ENCODE assay signal across 8 cellular contexts in the genomic region with DNA sequence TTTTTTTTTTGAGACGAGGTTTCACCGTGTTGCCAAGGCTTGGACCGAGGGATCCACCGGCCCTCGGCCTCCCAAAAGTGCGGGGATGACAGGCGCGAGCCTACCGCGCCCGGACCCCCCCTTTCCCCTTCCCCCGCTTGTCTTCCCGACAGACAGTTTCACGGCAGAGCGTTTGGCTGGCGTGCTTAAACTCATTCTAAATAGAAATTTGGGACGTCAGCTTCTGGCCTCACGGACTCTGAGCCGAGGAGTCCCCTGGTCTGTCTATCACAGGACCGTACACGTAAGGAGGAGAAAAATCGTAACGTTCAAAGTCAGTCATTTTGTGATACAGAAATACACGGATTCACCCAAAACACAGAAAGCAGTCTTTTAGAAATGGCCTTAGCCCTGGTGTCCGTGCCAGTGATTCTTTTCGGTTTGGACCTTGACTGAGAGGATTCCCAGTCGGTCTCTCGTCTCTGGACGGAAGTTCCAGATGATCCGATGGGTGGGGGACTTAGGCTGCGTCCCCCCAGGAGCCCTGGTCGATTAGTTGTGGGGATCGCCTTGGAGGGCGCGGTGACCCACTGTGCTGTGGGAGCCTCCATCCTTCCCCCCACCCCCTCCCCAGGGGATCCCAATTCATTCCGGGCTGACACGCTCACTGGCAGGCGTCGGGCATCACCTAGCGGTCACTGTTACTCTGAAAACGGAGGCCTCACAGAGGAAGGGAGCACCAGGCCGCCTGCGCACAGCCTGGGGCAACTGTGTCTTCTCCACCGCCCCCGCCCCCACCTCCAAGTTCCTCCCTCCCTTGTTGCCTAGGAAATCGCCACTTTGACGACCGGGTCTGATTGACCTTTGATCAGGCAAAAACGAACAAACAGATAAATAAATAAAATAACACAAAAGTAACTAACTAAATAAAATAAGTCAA.
DNase-seq lines count a peak whose midpoint lies in the region; ATAC-seq and TF ChIP-seq lines count a peak whose summit lies in the region.
"Not testable (repeated sequence)": the region's sequence is repeated elsewhere in the genome, so short reads cannot be mapped to it uniquely, and the experiment has no call there.

No MANE protein-coding gene starts in this region.

- not testable (repeated sequence) for H3K4me1 ChIP-seq in GM23338 (ENCODE audit: insufficient read depth)

- H3K36me3 Mint-ChIP-seq in GM23338 (ENCODE audit: low read depth); activated CD8-positive, alpha-beta memory T cell treated with anti-CD3 and anti-CD28 coated beads, Interleukin-2, amount 10 ng/mL, durations not matched to agents 7 days and 5 days: not testable (repeated sequence)

- H3K27ac Mint-ChIP-seq in GM23338; activated CD8-positive, alpha-beta memory T cell treated with anti-CD3 and anti-CD28 coated beads, Interleukin-2, amount 10 ng/mL, durations not matched to agents 7 days and 5 days; stimulated activated naive CD8-positive, alpha-beta T cell treated with anti-CD3 and anti-CD28 coated beads, Interleukin-15, amount 100 ng/mL, for 72 hours: not testable (repeated sequence)

- not testable (repeated sequence) for H3K4me3 ChIP-seq in GM23338

- not testable (repeated sequence) for H3K27me3 ChIP-seq in GM23338 (ENCODE audit: insufficient read depth)

- TF ChIP-seq CTCF in GM23338 (conservative IDR thresholded peaks at IDR 0.05; ENCODE audit: low read depth in 2 of 2), result not testable (repeated sequence)

- H3K79me2 ChIP-seq in GM23338 (replicated peaks; ENCODE audit: insufficient read depth), result not testable (repeated sequence)

- not testable (repeated sequence) for DNase-seq in GM23338 (ENCODE audit: low spot score); activated CD8-positive, alpha-beta memory T cell treated with anti-CD3 and anti-CD28 coated beads, Interleukin-2, amount 10 ng/mL, durations not matched to agents 7 days and 5 days; left colon; stimulated activated naive CD8-positive, alpha-beta T cell treated with anti-CD3 and anti-CD28 coated beads, Interleukin-15, amount 100 ng/mL, for 72 hours

- not testable (repeated sequence) for H3K4me1 Mint-ChIP-seq in GM23338; activated CD8-positive, alpha-beta memory T cell treated with anti-CD3 and anti-CD28 coated beads, Interleukin-2, amount 10 ng/mL, durations not matched to agents 7 days and 5 days; stimulated activated naive CD8-positive, alpha-beta T cell treated with anti-CD3 and anti-CD28 coated beads, Interleukin-15, amount 100 ng/mL, for 72 hours

- not testable (repeated sequence) for H3F3A ChIP-seq in GM23338 (replicated peaks; ENCODE audit: low read depth)

- not testable (repeated sequence) for H3K36me3 ChIP-seq in GM23338 (ENCODE audit: insufficient read depth)

- H4K20me1 ChIP-seq in GM23338 (replicated peaks; ENCODE audit: insufficient read depth), result not testable (repeated sequence)

- H3K27ac ChIP-seq in GM23338 (ENCODE audit: low read depth), result not testable (repeated sequence)

- not testable (repeated sequence) for H3K9me2 ChIP-seq in GM23338 (ENCODE audit: insufficient read depth)

- intact Hi-C loops in left colon (cut with DNase I, micrococcal nuclease), result not testable (repeated sequence)

- H3K4me2 ChIP-seq in GM23338, result not testable (repeated sequence)

- CTCF ChIA-PET in activated CD8-positive, alpha-beta memory T cell treated with anti-CD3 and anti-CD28 coated beads, Interleukin-2, amount 10 ng/mL, durations not matched to agents 7 days and 5 days (lab: Charles Lee), result not testable (repeated sequence)

- H3K27me3 Mint-ChIP-seq in GM23338 (ENCODE audit: insufficient read depth, low read depth, poor library complexity); activated CD8-positive, alpha-beta memory T cell treated with anti-CD3 and anti-CD28 coated beads, Interleukin-2, amount 10 ng/mL, durations not matched to agents 7 days and 5 days; stimulated activated naive CD8-positive, alpha-beta T cell treated with anti-CD3 and anti-CD28 coated beads, Interleukin-15, amount 100 ng/mL, for 72 hours: not testable (repeated sequence)

- H2AFZ ChIP-seq in GM23338, result not testable (repeated sequence)

- not testable (repeated sequence) for H3K9me3 Mint-ChIP-seq in GM23338; activated CD8-positive, alpha-beta memory T cell treated with anti-CD3 and anti-CD28 coated beads, Interleukin-2, amount 10 ng/mL, durations not matched to agents 7 days and 5 days (ENCODE audit: low read depth); stimulated activated naive CD8-positive, alpha-beta T cell treated with anti-CD3 and anti-CD28 coated beads, Interleukin-15, amount 100 ng/mL, for 72 hours

- not testable (repeated sequence) for H3K4me3 Mint-ChIP-seq in GM23338; activated CD8-positive, alpha-beta memory T cell treated with anti-CD3 and anti-CD28 coated beads, Interleukin-2, amount 10 ng/mL, durations not matched to agents 7 days and 5 days; stimulated activated naive CD8-positive, alpha-beta T cell treated with anti-CD3 and anti-CD28 coated beads, Interleukin-15, amount 100 ng/mL, for 72 hours

- peak; percentile 38 for ATAC-seq in GM18517 (IDR thresholded peaks at IDR 0.05; ENCODE audit: unreplicated experiment)
- peak; percentile 40 for ATAC-seq in GM19452 (IDR thresholded peaks at IDR 0.05; ENCODE audit: unreplicated experiment)
- ATAC-seq in GM23338, result peak; percentile 90
- ATAC-seq in HG03039 (IDR thresholded peaks at IDR 0.05; ENCODE audit: unreplicated experiment), result peak; percentile 37
- peak; percentile 30 for ATAC-seq in HG03460 (IDR thresholded peaks at IDR 0.05; ENCODE audit: unreplicated experiment)
- ATAC-seq in activated CD8-positive, alpha-beta memory T cell treated with anti-CD3 and anti-CD28 coated beads, Interleukin-2, amount 10 ng/mL, durations not matched to agents 7 days and 5 days, result peak; percentile 50
- ATAC-seq in left colon, result peak; percentile 52
- peak; percentile 77 for ATAC-seq in stimulated activated naive CD8-positive, alpha-beta T cell treated with anti-CD3 and anti-CD28 coated beads, Interleukin-15, amount 100 ng/mL, for 72 hours

Comparison
In these comparisons a context has a peak if more than half of its experiments do, and no peak if none do; other contexts are left out.
1. ATAC-seq: peak in every context shown above with its lines; median percentile 90 in GM23338; 77 in stimulated activated naive CD8-positive, alpha-beta T cell treated with anti-CD3 and anti-CD28 coated beads, Interleukin-15, amount 100 ng/mL, for 72 hours; 52 in left colon; 50 in activated CD8-positive, alpha-beta memory T cell treated with anti-CD3 and anti-CD28 coated beads, Interleukin-2, amount 10 ng/mL, durations not matched to agents 7 days and 5 days; 40 in GM19452; 38 in GM18517; 37 in HG03039; 30 in HG03460.